In the genomic region with DNA sequence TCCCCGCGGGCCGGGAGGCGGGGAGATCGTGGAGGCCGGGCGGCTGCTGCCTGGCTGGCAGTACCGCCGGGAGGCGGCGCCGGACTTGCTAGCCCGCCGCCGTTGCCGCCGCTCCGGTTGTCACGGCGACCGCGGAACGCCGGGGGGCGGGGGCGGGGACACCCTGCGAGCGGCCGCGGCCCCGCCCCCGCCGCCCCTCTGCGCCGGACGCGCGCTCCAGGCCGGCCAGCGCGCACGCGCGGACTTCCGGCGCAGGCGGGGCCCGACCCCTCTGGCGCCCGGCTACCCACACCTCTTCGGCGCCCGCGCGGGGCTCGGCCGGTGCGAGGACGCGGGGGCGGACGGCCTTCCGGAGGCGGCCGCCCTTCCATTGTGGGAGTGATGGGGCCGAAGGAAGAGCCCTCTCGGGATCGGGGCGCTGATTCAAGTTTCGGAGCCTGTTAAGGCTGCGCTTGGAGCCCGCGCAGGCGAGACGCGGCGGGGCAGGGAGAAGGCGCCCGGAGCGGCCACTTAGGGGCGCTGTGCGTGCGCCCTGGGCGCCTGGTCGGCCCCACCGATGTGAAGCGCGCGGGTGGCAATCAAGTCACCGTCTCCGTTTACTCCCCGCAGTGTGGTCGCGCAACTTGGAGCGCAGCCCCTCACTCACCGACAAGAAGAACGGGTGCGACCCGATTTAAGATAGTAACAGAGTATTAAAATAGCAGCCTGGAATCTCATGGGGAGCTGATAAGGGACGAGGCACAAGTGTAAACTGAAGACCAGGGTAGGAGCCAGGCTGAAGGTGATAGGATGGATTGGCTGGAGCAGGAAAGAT, we compare ENCODE assay signal across 8 cellular contexts. TPM values are rescaled to one million over a fixed set of nuclear protein-coding genes. Genes with fewer than 3 reads are reported as not detected.
DNase-seq lines count a peak whose midpoint lies in the region; ATAC-seq and TF ChIP-seq lines count a peak whose summit lies in the region.

No MANE protein-coding gene starts in this region.

- H3K36me3 Mint-ChIP-seq in CD14-positive monocyte: no peaks in the 10 kb centered on the region

- 0% methylated on average over 22 to 32 of the region's 100 CpGs for WGBS in lower leg skin, 2 donors

- DNase-seq in CD14-positive monocyte (ENCODE audit: low spot score) (peak; percentile 74), NCI-H526 treated with DMSO at 0.1 percent for 48 hours (lab: John Stamatoyannopoulos, UW) (peak; percentile 81), dermis blood vessel endothelial cell (peak; percentile 96), lower leg skin (ENCODE audit: low spot score in 2 of 2) (peak; percentile 85 to 97)
- peak; percentile 72 to 83 for DNase-seq in activated CD4-positive, alpha-beta T cell treated with anti-CD3 and anti-CD28 coated beads, Interleukin-2, amount 50 U/mL, for 24 hours (ENCODE audit: low read depth in 1 of 2, low spot score in 1 of 2)
- DNase-seq in stimulated activated CD4-positive, alpha-beta T cell treated with anti-CD3 and anti-CD28 coated beads, Interleukin-4, amount 100 ng/mL, for 4 hours: peak; percentile 85 to 91

- intact Hi-C loops in CD14-positive monocyte (cut with micrococcal nuclease): no loop called here
- intact Hi-C loops in lower leg skin (cut with DNase I; ENCODE audit: low total_unique reads): no loop called here

- peak overlapping the region in 3 of 7 donors; percentile 49 to 86 (median 81) for H3K27ac Mint-ChIP-seq in CD14-positive monocyte

- ATAC-seq in GM19351 (IDR thresholded peaks at IDR 0.05; ENCODE audit: unreplicated experiment) (peak; percentile 70), HG03520 (IDR thresholded peaks at IDR 0.05; ENCODE audit: unreplicated experiment) (peak; percentile 80)

- peaks cover 2 to 23% (median 8%) of the 10 kb centered on the region in 3 donors for H3K27me3 Mint-ChIP-seq in CD14-positive monocyte (ENCODE audit: low read depth in 3 of 3)

- H3K4me1 Mint-ChIP-seq in CD14-positive monocyte: peaks cover 28% of the 10 kb centered on the region

- H3K4me3 Mint-ChIP-seq in CD14-positive monocyte: peak overlapping the region; percentile 77 to 94

- TF ChIP-seq CTCF in CD14-positive monocyte (IDR thresholded peaks at IDR 0.05): peak; percentile 88
- TF ChIP-seq CTCF in lower leg skin (IDR thresholded peaks at IDR 0.05): peak in 1 of 3 donors; percentile 53

- H3K4me3 ChIP-seq in lower leg skin (ENCODE audit: low read depth, poor library complexity, severe bottlenecking): peak overlapping the region; percentile 33

- H3K9me3 Mint-ChIP-seq in CD14-positive monocyte: peaks cover 0 to 2% (median 0%) of the 10 kb centered on the region in 7 donors

- no peak for TF ChIP-seq POLR2A in lower leg skin (IDR thresholded peaks at IDR 0.05)

RNA-seq across cellular contexts. Expression of a gene that starts 0.4 kb away (rescaled TPM):
- 1 to 10 TPM in 1 of 2 donors, under 1 TPM in 1; 0.81 to 3.9 TPM for polyA plus RNA-seq in CD14-positive monocyte
- total RNA-seq in dermis blood vessel endothelial cell (65.2 and 91.5 TPM in 2 replicates), lower leg skin (1 to 10 TPM; 3.8 to 7.3 (median 5.0) TPM)

Comparison
In these comparisons a context has a peak if more than half of its experiments do, and no peak if none do; other contexts are left out.
1. Peak in every context shown above with its lines: DNase-seq, ATAC-seq and H3K4me3 ChIP-seq.